Comparison of ENCODE assay signal across 9 cellular contexts in genomic region chr4:169070071-169070894, GRCh38.
A peak's percentile ranks its signal among the peaks of the same experiment; 100 is the strongest.
DNase-seq lines count a peak whose midpoint lies in the region; ATAC-seq and TF ChIP-seq lines count a peak whose summit lies in the region.
"Had no signal": no experiment of that assay in that cellular context is flagged by ENCODE, and none has a peak within 500 bp of the region (broad histone marks: within the 10 kb centered on the region; RNA-seq: fewer than 3 reads in every experiment).

No MANE protein-coding gene starts in this region.

- peaks cover 0 to 4% of the 10 kb centered on the region in 2 donors for H3K9me3 ChIP-seq in esophagus (ENCODE audit: control insufficient read depth in 2 of 2, insufficient read depth in 1 of 2, low read depth in 1 of 2, low read length in 1 of 2)
- no peaks in the 10 kb centered on the region for H3K9me3 ChIP-seq in neutrophil

- H3K4me1 ChIP-seq in esophagus (ENCODE audit: control insufficient read depth in 2 of 2, insufficient read depth in 2 of 2, low read length in 1 of 2) = peaks cover 3 to 4% of the 10 kb centered on the region in 2 donors
- H3K4me1 ChIP-seq in neutrophil (ENCODE audit: control insufficient read depth in 1 of 2, insufficient read depth in 1 of 2, low read depth in 1 of 2, low read length in 1 of 2) = peaks cover 8 to 26% of the 10 kb centered on the region in 2 experiments

- 34 to 42% methylated on average over 16 of the region's 16 CpGs for WGBS in esophagus, 2 donors

- H3K36me3 ChIP-seq in esophagus (ENCODE audit: control insufficient read depth in 2 of 2, insufficient read depth in 2 of 2, low read length in 1 of 2) (no peaks in the 10 kb centered on the region), neutrophil (no peaks in the 10 kb centered on the region)

- ATAC-seq in GM18867 (IDR thresholded peaks at IDR 0.05; ENCODE audit: unreplicated experiment) (no peak), HG02885 (IDR thresholded peaks at IDR 0.05; ENCODE audit: poor library complexity, unreplicated experiment) (no peak)

- no peak overlapping the region for H3K4me3 Mint-ChIP-seq in activated T-cell treated with anti-CD3 and anti-CD28 coated beads, Interleukin-2, amount 50 U/mL, for 24 hours

- H3K9me3 Mint-ChIP-seq in activated T-cell treated with anti-CD3 and anti-CD28 coated beads, Interleukin-2, amount 50 U/mL, for 24 hours = no peaks in the 10 kb centered on the region

- no peaks in the 10 kb centered on the region for H3K36me3 Mint-ChIP-seq in activated T-cell treated with anti-CD3 and anti-CD28 coated beads, Interleukin-2, amount 50 U/mL, for 24 hours (ENCODE audit: low read depth)

- H3K4me3 ChIP-seq in esophagus (ENCODE audit: low read depth in 1 of 2, low read length in 2 of 2) (no peak overlapping the region), neutrophil (ENCODE audit: low read depth in 1 of 2, low read length in 1 of 2) (no peak overlapping the region)

- DNase-seq in EH (ENCODE audit: low read depth) (peak; percentile 94), NCI-H226 (peak; percentile 96), NOMO-1 treated with DMSO at 0.1 percent for 48 hours (lab: John Stamatoyannopoulos, UW; ENCODE audit: unreplicated experiment) (no peak)
- no peak for DNase-seq in activated T-cell treated with anti-CD3 and anti-CD28 coated beads, Interleukin-2, amount 50 U/mL, for 24 hours

- no peaks in the 10 kb centered on the region for H3K27me3 Mint-ChIP-seq in activated T-cell treated with anti-CD3 and anti-CD28 coated beads, Interleukin-2, amount 50 U/mL, for 24 hours

- H3K27me3 ChIP-seq in esophagus (ENCODE audit: control insufficient read depth in 1 of 2, insufficient read depth in 2 of 2, low read length in 2 of 2) = no peaks in the 10 kb centered on the region
- H3K27me3 ChIP-seq in neutrophil = no peaks in the 10 kb centered on the region

- H3K4me1 Mint-ChIP-seq in activated T-cell treated with anti-CD3 and anti-CD28 coated beads, Interleukin-2, amount 50 U/mL, for 24 hours (ENCODE audit: low read depth) = no peaks in the 10 kb centered on the region

- H3K27ac Mint-ChIP-seq in activated T-cell treated with anti-CD3 and anti-CD28 coated beads, Interleukin-2, amount 50 U/mL, for 24 hours = no peak overlapping the region

- no peak for TF ChIP-seq CTCF in neutrophil (IDR thresholded peaks at IDR 0.05)

- H3K27ac ChIP-seq in esophagus (ENCODE audit: low read depth in 2 of 2, low read length in 1 of 2) = peak overlapping the region; percentile 86 to 87
- peak overlapping the region; percentile 74 for H3K27ac ChIP-seq in neutrophil
- H3K27ac ChIP-seq: HL-60 had no signal

Comparison
In these comparisons a context has a peak if more than half of its experiments do, and no peak if none do; other contexts are left out.
1. DNase-seq: peak in EH (single experiment) and NCI-H226 (single experiment); none in activated T-cell treated with anti-CD3 and anti-CD28 coated beads, Interleukin-2, amount 50 U/mL, for 24 hours (single experiment) and NOMO-1 treated with DMSO at 0.1 percent for 48 hours (single experiment).